ENCODE assay signal across 24 cellular contexts in the genomic region with DNA sequence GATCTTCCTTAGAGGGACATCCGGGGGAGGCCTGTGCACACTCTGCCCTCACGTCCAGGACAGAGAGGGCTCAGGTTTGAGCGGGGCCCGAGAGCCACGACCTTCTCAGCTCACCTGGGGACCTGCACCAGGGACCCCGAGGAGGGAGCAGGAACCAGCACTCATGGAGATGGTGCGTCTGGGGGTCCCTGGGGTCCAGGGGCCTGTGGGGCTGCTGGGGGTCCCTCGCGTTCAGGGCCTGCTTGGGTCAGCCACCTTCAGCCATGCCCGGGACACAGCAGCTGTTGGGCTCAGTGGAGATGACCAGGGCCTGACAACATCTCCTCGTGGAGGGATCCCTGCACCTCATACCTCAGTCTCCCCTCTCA.
"Had no signal": no experiment of that assay in that cellular context is flagged by ENCODE, and none has a peak within 500 bp of the region (broad histone marks: within the 10 kb centered on the region; RNA-seq: fewer than 3 reads in every experiment).

No MANE protein-coding gene starts in this region.

- H3K9me3 ChIP-seq: lower lobe of right lung, psoas muscle, suprapubic skin, upper lobe of right lung had no signal

- H3K27me3 ChIP-seq: suprapubic skin, upper lobe of right lung had no signal

- H3K4me1 ChIP-seq: parathyroid adenoma, psoas muscle had no signal

- H3K4me3 ChIP-seq: lower lobe of right lung, psoas muscle, spleen, suprapubic skin, thoracic aorta, tibial artery, upper lobe of right lung had no signal

- H3K4me1 Mint-ChIP-seq: naive B cell, nephron had no signal

- H3K36me3 ChIP-seq: lower lobe of right lung, neutrophil, spleen, suprapubic skin, thoracic aorta, tibial artery, upper lobe of right lung had no signal

- H3K9ac ChIP-seq: parathyroid adenoma had no signal

- DNase-seq: hippocampal formation; lower lobe of right lung; mammary epithelial cell; mesendoderm; naive B cell; occipital lobe; small intestine; stimulated activated CD4-positive, alpha-beta T cell treated with anti-CD3 and anti-CD28 coated beads, Interleukin-4, amount 100 ng/mL, for 24 hours; stimulated activated naive CD4-positive, alpha-beta T cell; tibial artery; trophoblast cell; upper lobe of right lung had no signal

- H3K9me3 Mint-ChIP-seq: neural crest cell had no signal

- H3K4me3 Mint-ChIP-seq: mesothelial cell of epicardium; naive B cell; nephron; neural crest cell; stimulated activated effector memory CD8-positive, alpha-beta T cell treated with anti-CD3 and anti-CD28 coated beads, Interleukin-12 subunit alpha, Interleukin-12 subunit beta, amount 100 ng/mL, for 72 hours; stimulated activated naive CD8-positive, alpha-beta T cell treated with anti-CD3 and anti-CD28 coated beads, Interleukin-15, Interleukin-2, amounts not matched to agents 100 ng/mL and 50 ng/mL, for 24 hours had no signal

- H3K27me3 Mint-ChIP-seq: stimulated activated naive CD8-positive, alpha-beta T cell treated with anti-CD3 and anti-CD28 coated beads, Interleukin-15, Interleukin-2, amounts not matched to agents 100 ng/mL and 50 ng/mL, for 24 hours had no signal

- ATAC-seq: lower lobe of right lung; psoas muscle; sciatic nerve; stimulated activated effector memory CD8-positive, alpha-beta T cell treated with anti-CD3 and anti-CD28 coated beads, Interleukin-12 subunit alpha, Interleukin-12 subunit beta, amount 100 ng/mL, for 72 hours; upper lobe of right lung had no signal

- H3K27ac ChIP-seq: lower lobe of right lung, neutrophil, parathyroid adenoma, psoas muscle, spleen, suprapubic skin, thoracic aorta, tibial artery, upper lobe of right lung had no signal

- H3K27ac Mint-ChIP-seq: mesothelial cell of epicardium; naive B cell; nephron; stimulated activated effector memory CD8-positive, alpha-beta T cell treated with anti-CD3 and anti-CD28 coated beads, Interleukin-12 subunit alpha, Interleukin-12 subunit beta, amount 100 ng/mL, for 72 hours; stimulated activated naive CD8-positive, alpha-beta T cell treated with anti-CD3 and anti-CD28 coated beads, Interleukin-15, Interleukin-2, amounts not matched to agents 100 ng/mL and 50 ng/mL, for 24 hours had no signal

- H2AFZ ChIP-seq: parathyroid adenoma had no signal
